ENCODE assay signal across 8 cellular contexts in genomic region chr16:58501242-58502131, GRCh38. TPM values are rescaled to one million over a fixed set of nuclear protein-coding genes. Genes with fewer than 3 reads are reported as not detected.
DNase-seq lines count a peak whose midpoint lies in the region; ATAC-seq, FAIRE-seq and TF ChIP-seq lines count a peak whose summit lies in the region.

No MANE protein-coding gene starts in this region.

- TF ChIP-seq CTCF in GM13977 (IDR thresholded peaks at IDR 0.05; ENCODE audit: extremely low read depth, insufficient read depth, missing control alignments) (no peak), SK-N-SH (IDR thresholded peaks at IDR 0.05) (no peak), bronchial epithelial cell (IDR thresholded peaks at IDR 0.05; ENCODE audit: insufficient read depth, low read length, severe bottlenecking) (no peak), kidney epithelial cell (IDR thresholded peaks at IDR 0.05; ENCODE audit: insufficient read depth, low read length, poor library complexity, severe bottlenecking) (no peak)

- no peak for FAIRE-seq in bronchial epithelial cell (lab: Jason Lieb, UNC)

- POLR2A ChIA-PET in SK-N-SH (lab: Yijun Ruan, JAX), result interaction anchor here (1.9 kb wide), 1 partner anchor 13 kb away, joined by 6 read pairs; no protein-coding TSS in a partner anchor

- CTCF ChIA-PET in SK-N-SH (lab: Yijun Ruan, JAX), result interaction anchor here (0.6 to 3.7 kb wide), 6 partner anchors 10 to 165 kb away, joined by 3 to 32 read pairs (median 4); no protein-coding TSS in a partner anchor

- H3K4me1 ChIP-seq in SK-N-SH (ENCODE audit: control insufficient read depth in 1 of 2, insufficient read depth in 2 of 2, low read depth in 1 of 2, low read length in 1 of 2), result peaks cover 4 to 24% of the 10 kb centered on the region in 2 experiments; a peak in 2 of 4 replicates

- DNase-seq in GM13977 (ENCODE audit: low spot score) (peak; percentile 50), SK-N-SH (peak; percentile 90), bronchial epithelial cell (ENCODE audit: low read depth) (no peak), kidney epithelial cell (ENCODE audit: low read depth) (no peak), GM03348 (ENCODE audit: low spot score) (no peak), SIG-M5 (lab: John Stamatoyannopoulos, UW) (no peak)
- DNase-seq in stimulated activated CD4-positive, alpha-beta T cell treated with anti-CD3 and anti-CD28 coated beads, Interleukin-2, amount 100 ng/mL, for 4 hours (ENCODE audit: low read depth), result peak; percentile 38

- peak overlapping the region; percentile 98 for H3K4me2 ChIP-seq in SK-N-SH

- in situ Hi-C loops in GM13977 (cut with MboI; ENCODE audit: low pct_unique_long_range_greater_than_20kb, low sequenced_read_pairs, unreplicated experiment), result no loop called here

- peaks cover under 1% of the 10 kb centered on the region for H3F3A ChIP-seq in SK-N-SH (replicated peaks; ENCODE audit: insufficient read depth)

- no peaks in the 10 kb centered on the region for H3K27me3 ChIP-seq in SK-N-SH (ENCODE audit: insufficient read depth)
- H3K27me3 ChIP-seq in bronchial epithelial cell (ENCODE audit: control insufficient read depth, insufficient read depth, low read length), result peaks cover 2% of the 10 kb centered on the region
- H3K27me3 ChIP-seq in kidney epithelial cell (ENCODE audit: control insufficient read depth, insufficient read depth, low read length), result no peaks in the 10 kb centered on the region

- ATAC-seq in HG03196 (IDR thresholded peaks at IDR 0.05; ENCODE audit: unreplicated experiment), result no peak

- peak overlapping the region in 1 of 2 experiments; percentile 50; a peak in 1 of 4 replicates for H3K27ac ChIP-seq in SK-N-SH (ENCODE audit: low read depth in 2 of 2, low read length in 1 of 2)

- no peak for TF ChIP-seq RAD21 in SK-N-SH (IDR thresholded peaks at IDR 0.05; ENCODE audit: low read length)

- 54% methylated on average over 15 of the region's 42 CpGs for WGBS in SK-N-SH (ENCODE audit: low lambda C conversion rate)

- TF ChIP-seq EP300 in SK-N-SH (IDR thresholded peaks at IDR 0.05; ENCODE audit: borderline replicate concordance in 1 of 2, low read depth in 1 of 2, low read length in 1 of 2), result no peak

- no peaks in the 10 kb centered on the region for H3K9me3 ChIP-seq in SK-N-SH

- H3K9ac ChIP-seq in SK-N-SH, result peak overlapping the region; percentile 63

- H3K79me2 ChIP-seq in SK-N-SH (ENCODE audit: insufficient read depth), result peaks cover 8% of the 10 kb centered on the region; the same call in 1 of the 2 replicates

- H2AFZ ChIP-seq in SK-N-SH (ENCODE audit: low read depth), result peak overlapping the region; percentile 70; the same call in 1 of the 2 replicates

- H4K20me1 ChIP-seq in SK-N-SH (ENCODE audit: insufficient read depth), result no peaks in the 10 kb centered on the region

- H3K4me3 ChIP-seq in SK-N-SH (ENCODE audit: low read depth in 2 of 2, low read length in 1 of 2), result peak overlapping the region; percentile 67 to 76
- peak overlapping the region; percentile 23 for H3K4me3 ChIP-seq in bronchial epithelial cell (ENCODE audit: low read depth, low read length)
- peak overlapping the region; percentile 56 for H3K4me3 ChIP-seq in kidney epithelial cell (ENCODE audit: low read depth, low read length)

- peaks cover 0 to 12% of the 10 kb centered on the region in 2 experiments for H3K36me3 ChIP-seq in SK-N-SH (replicated peaks in 1 of 2; ENCODE audit: control insufficient read depth in 1 of 2, insufficient read depth in 2 of 2, low read length in 1 of 2)
- H3K36me3 ChIP-seq in bronchial epithelial cell (ENCODE audit: control insufficient read depth, insufficient read depth, low read length), result no peaks in the 10 kb centered on the region
- H3K36me3 ChIP-seq in kidney epithelial cell (ENCODE audit: control insufficient read depth, insufficient read depth, low read length), result no peaks in the 10 kb centered on the region

- H3K9me2 ChIP-seq in SK-N-SH, result no peaks in the 10 kb centered on the region

TF ChIP-seq in SK-N-SH, 30 proteins besides CTCF, POLR2A, EP300 and RAD21:
- TF ChIP-seq MXI1 (IDR thresholded peaks at IDR 0.05; ENCODE audit: low read depth, low read length) (peak; percentile 36; the same call in 1 of the 2 replicates), JUND (IDR thresholded peaks at IDR 0.05) (no peak), USF1 (IDR thresholded peaks at IDR 0.05; ENCODE audit: borderline replicate concordance, low read depth) (no peak)
TF ChIP-seq in SK-N-SH: peak in this region for 1.

RNA-seq across cellular contexts. Expression of gene NDRG4, which starts 1.5 kb away (rescaled TPM):
- polyA plus RNA-seq in SK-N-SH (2012; rRNA removed), result 46.2 and 52.0 TPM in 2 replicates
- 18.9 and 28.9 TPM in 2 replicates for polyA plus RNA-seq in SK-N-SH (2012; cell fraction: cytosol; rRNA removed)
- polyA plus RNA-seq in SK-N-SH (2012; cell fraction: nucleus; rRNA removed), result 127 and 159 TPM in 2 replicates
- total RNA-seq in bronchial epithelial cell (2.6 and 2.8 TPM in 2 replicates), kidney epithelial cell (30.1 and 38.7 TPM in 2 replicates)

RNA-seq across cellular contexts. Expression of gene SETD6, which starts 13.8 kb away (rescaled TPM):
- polyA plus RNA-seq in SK-N-SH (2012; rRNA removed), result 17.2 and 22.2 TPM in 2 replicates
- 8.7 and 9.0 TPM in 2 replicates for polyA plus RNA-seq in SK-N-SH (2012; cell fraction: cytosol; rRNA removed)
- polyA plus RNA-seq in SK-N-SH (2012; cell fraction: nucleus; rRNA removed), result 107 and 134 TPM in 2 replicates
- total RNA-seq in bronchial epithelial cell, result 18.6 and 23.2 TPM in 2 replicates
- total RNA-seq in kidney epithelial cell, result 12.5 and 32.1 TPM in 2 replicates

Comparison
In these comparisons a context has a peak if more than half of its experiments do, and no peak if none do; other contexts are left out.
1. DNase-seq: peak in GM13977 (single experiment), SK-N-SH (single experiment) and stimulated activated CD4-positive, alpha-beta T cell treated with anti-CD3 and anti-CD28 coated beads, Interleukin-2, amount 100 ng/mL, for 4 hours (single experiment); none in bronchial epithelial cell (single experiment), kidney epithelial cell (single experiment), GM03348 (single experiment) and SIG-M5 (single experiment).
2. Peak in every context shown above with its lines, with median percentiles within 50 percentile points of each other: H3K4me3 ChIP-seq.